ENCODE assay signal across 13 cellular contexts in genomic region chr2:203599509-203599908, GRCh38.
DNase-seq lines count a peak whose midpoint lies in the region; ATAC-seq, FAIRE-seq and TF ChIP-seq lines count a peak whose summit lies in the region.
"Had no signal": no experiment of that assay in that cellular context is flagged by ENCODE, and none has a peak within 500 bp of the region (broad histone marks: within the 10 kb centered on the region; RNA-seq: fewer than 3 reads in every experiment).

No MANE protein-coding gene starts in this region.

- no peak overlapping the region for H3K4me3 ChIP-seq in MM.1S (ENCODE audit: low read length)
- no peak overlapping the region for H3K4me3 ChIP-seq in HAP-1
- H3K4me3 ChIP-seq: gastrocnemius medialis, skin epidermis had no signal

- H3K9ac ChIP-seq in MM.1S (ENCODE audit: low read length), result no peak overlapping the region

- H3K27ac ChIP-seq in MM.1S (ENCODE audit: low read length), result peak overlapping the region; percentile 85
- H3K27ac ChIP-seq: gastrocnemius medialis, skin epidermis, VCaP had no signal

- no peak for TF ChIP-seq POLR2A in GM12892 (IDR thresholded peaks at IDR 0.05; ENCODE audit: low read depth, low read length)

- peak; percentile 65 for ATAC-seq in GM19351 (IDR thresholded peaks at IDR 0.05; ENCODE audit: unreplicated experiment)
- peak; percentile 56 for ATAC-seq in HG02759 (IDR thresholded peaks at IDR 0.05; ENCODE audit: unreplicated experiment)
- ATAC-seq: gastrocnemius medialis had no signal

- DNase-seq in GM12892 (ENCODE audit: insufficient read length) (no peak), MM.1S (peak; percentile 27), occipital lobe (lab: John Stamatoyannopoulos, UW) (no peak), HAP-1 (ENCODE audit: low spot score in 2 of 2) (no peak), KG1 (lab: John Stamatoyannopoulos, UW) (no peak), hypothalamus (lab: John Stamatoyannopoulos, UW) (no peak)
- DNase-seq: effector memory CD4-positive, alpha-beta T cell; gastrocnemius medialis; NCI-H446 had no signal

- no peak for TF ChIP-seq CTCF in MM.1S (IDR thresholded peaks at IDR 0.05; ENCODE audit: low read length)

- H3K9me3 ChIP-seq in MM.1S (replicated peaks; ENCODE audit: insufficient read depth, low read length), result no peaks in the 10 kb centered on the region
- no peaks in the 10 kb centered on the region for H3K9me3 ChIP-seq in HAP-1
- H3K9me3 ChIP-seq: gastrocnemius medialis had no signal

- H3K36me3 ChIP-seq in MM.1S (replicated peaks; ENCODE audit: insufficient read depth, low read length), result no peaks in the 10 kb centered on the region
- no peaks in the 10 kb centered on the region for H3K36me3 ChIP-seq in HAP-1 (replicated peaks)
- H3K36me3 ChIP-seq: gastrocnemius medialis had no signal

- H3K27me3 ChIP-seq in MM.1S (replicated peaks; ENCODE audit: insufficient read depth, low read length) (no peaks in the 10 kb centered on the region), HAP-1 (ENCODE audit: low read depth) (no peaks in the 10 kb centered on the region)
- H3K27me3 ChIP-seq: gastrocnemius medialis had no signal

- H3K4me2 ChIP-seq in MM.1S (ENCODE audit: low read depth, low read length), result no peak overlapping the region

- H3K4me1 ChIP-seq in MM.1S (ENCODE audit: low read length), result peaks cover 29% of the 10 kb centered on the region
- H3K4me1 ChIP-seq in HAP-1, result no peaks in the 10 kb centered on the region
- H3K4me1 ChIP-seq: gastrocnemius medialis had no signal

- peak; percentile 83 for FAIRE-seq in GM12892 (lab: Jason Lieb, UNC)

- in situ Hi-C loops in HAP-1 (cut with MboI; ENCODE audit: low sequenced_read_pairs), result no loop called here

- H2AFZ ChIP-seq in MM.1S (ENCODE audit: low read length), result no peak overlapping the region

- no peaks in the 10 kb centered on the region for H3K79me2 ChIP-seq in MM.1S (ENCODE audit: low read length)

- H3K9me2 ChIP-seq in MM.1S (replicated peaks; ENCODE audit: insufficient read depth, low read length), result no peaks in the 10 kb centered on the region

- H3F3A ChIP-seq in MM.1S (ENCODE audit: insufficient read depth, low read length), result peaks cover 12% of the 10 kb centered on the region

- no peaks in the 10 kb centered on the region for H4K20me1 ChIP-seq in MM.1S (ENCODE audit: insufficient read depth, low read length)
